In genomic region chr17:64420143-64420670, GRCh38 we compare ENCODE assay signal across 8 cellular contexts. TPM values are rescaled to one million over a fixed set of nuclear protein-coding genes. Genes with fewer than 3 reads are reported as not detected.
DNase-seq lines count a peak whose midpoint lies in the region; ATAC-seq and TF ChIP-seq lines count a peak whose summit lies in the region.

No MANE protein-coding gene starts in this region.

- no peak overlapping the region for H3K4me3 Mint-ChIP-seq in activated B cell treated with CpG ODN at 0.5 μM for 24 hours

- DNase-seq in DMS53 treated with DMSO at 0.1 percent for 48 hours (lab: John Stamatoyannopoulos, UW; ENCODE audit: unreplicated experiment) (peak; percentile 56), NCI-H446 treated with DMSO at 0.1 percent for 48 hours (lab: John Stamatoyannopoulos, UW) (peak; percentile 45), activated B cell treated with CpG ODN at 0.5 μM for 24 hours (no peak), foreskin fibroblast (peak; percentile 68 to 87), non-pigmented ciliary epithelial cell (ENCODE audit: low read depth) (peak; percentile 58), cerebellar nuclear complex (lab: John Stamatoyannopoulos, UW) (no peak)

- intact Hi-C loops in activated B cell treated with CpG ODN at 0.5 μM for 24 hours (cut with micrococcal nuclease) = loop anchor here (1.0 to 5.0 kb wide), 7 partner anchors 37 to 317 kb away; partner anchors contain the start of gene POLG2

- H3K4me3 ChIP-seq in foreskin fibroblast (ENCODE audit: low read depth in 1 of 2, low read length in 2 of 2) = no peak overlapping the region

- CTCF ChIA-PET in activated B cell treated with CpG ODN at 0.5 μM for 24 hours (lab: Charles Lee) = interaction anchor here (0.6 to 8.8 kb wide), 39 partner anchors 9 to 357 kb away, joined by 3 to 174 read pairs (median 5); partner anchors contain the start of genes CEP95, DDX5, MILR1 and POLG2

- H3K36me3 Mint-ChIP-seq in activated B cell treated with CpG ODN at 0.5 μM for 24 hours (ENCODE audit: low read depth) = no peaks in the 10 kb centered on the region

- H3K4me1 Mint-ChIP-seq in activated B cell treated with CpG ODN at 0.5 μM for 24 hours = peaks cover 4% of the 10 kb centered on the region

- TF ChIP-seq CTCF in activated B cell treated with CpG ODN at 0.5 μM for 24 hours (IDR thresholded peaks at IDR 0.05) (peak; percentile 30), foreskin fibroblast (IDR thresholded peaks at IDR 0.05; ENCODE audit: low read depth, low read length) (peak; percentile 64)

- ATAC-seq in HG03354 (IDR thresholded peaks at IDR 0.05; ENCODE audit: poor library complexity, severe bottlenecking, unreplicated experiment) (peak; percentile 68), activated B cell treated with CpG ODN at 0.5 μM for 24 hours (ENCODE audit: low read depth) (peak; percentile 78), HG02763 (IDR thresholded peaks at IDR 0.05; ENCODE audit: unreplicated experiment) (no peak)

- no peaks in the 10 kb centered on the region for H3K27me3 Mint-ChIP-seq in activated B cell treated with CpG ODN at 0.5 μM for 24 hours

- no peaks in the 10 kb centered on the region for H3K9me3 Mint-ChIP-seq in activated B cell treated with CpG ODN at 0.5 μM for 24 hours

- POLR2A ChIA-PET in activated B cell treated with CpG ODN at 0.5 μM for 24 hours (lab: Charles Lee) = interaction anchor here (0.6 to 7.3 kb wide), 5 partner anchors 71 to 540 kb away, joined by 3 to 82 read pairs (median 5); partner anchors contain the start of genes CEP95, DDX5 and POLG2

- H3K27ac Mint-ChIP-seq in activated B cell treated with CpG ODN at 0.5 μM for 24 hours = no peak overlapping the region

RNA-seq across cellular contexts. Expression of gene MILR1, which starts 28.7 kb away (rescaled TPM):
- total RNA-seq in activated B cell treated with CpG ODN at 0.5 μM for 24 hours = 13.5 and 13.9 TPM in 2 replicates

RNA-seq across cellular contexts. Expression of gene PECAM1, which starts 29.5 kb away (rescaled TPM):
- total RNA-seq in activated B cell treated with CpG ODN at 0.5 μM for 24 hours = 17.7 TPM in 2 replicates

Comparison
In these comparisons a context has a peak if more than half of its experiments do, and no peak if none do; other contexts are left out.
1. DNase-seq: peak in DMS53 treated with DMSO at 0.1 percent for 48 hours (single experiment), NCI-H446 treated with DMSO at 0.1 percent for 48 hours (single experiment), foreskin fibroblast (2 of 2) and non-pigmented ciliary epithelial cell (single experiment); none in activated B cell treated with CpG ODN at 0.5 μM for 24 hours (single experiment) and cerebellar nuclear complex (0 of 2).